Comparison of ENCODE assay signal across 1 cellular context in the genomic region with DNA sequence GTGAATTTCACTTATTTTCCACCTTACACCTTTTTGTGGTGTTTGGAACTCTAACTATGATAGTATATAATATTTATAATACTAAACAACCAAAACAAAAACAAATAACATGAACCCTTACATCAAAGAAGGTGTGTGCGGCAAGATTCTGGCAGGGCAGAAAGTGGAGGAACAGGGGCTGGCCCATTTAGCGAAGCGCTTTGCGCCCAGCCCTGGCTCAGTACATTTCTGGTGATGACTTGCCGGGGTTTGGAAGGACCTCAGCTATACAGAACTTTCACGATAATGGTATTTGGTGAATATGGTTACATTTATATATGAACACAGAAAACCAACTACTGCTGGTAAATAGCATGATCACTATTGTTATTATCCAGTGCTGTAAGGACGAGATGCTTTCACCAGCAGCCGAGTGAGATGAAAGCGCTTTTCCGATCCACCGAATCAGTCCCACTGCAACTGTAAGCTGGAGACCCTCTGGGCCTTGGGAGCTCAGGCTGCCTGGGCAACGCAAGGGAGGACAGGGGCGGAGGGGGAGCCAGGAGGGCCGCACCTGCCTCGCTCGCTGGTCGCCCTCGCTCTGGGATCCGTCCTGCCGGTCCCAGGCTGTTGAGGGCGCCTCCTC.
TF ChIP-seq lines count a peak whose summit lies in the region.

No MANE protein-coding gene starts in this region.

TF ChIP-seq in HepG2, 621 proteins besides CTCF, POLR2A, EP300 and RAD21 (continued from another document):
- TF ChIP-seq SP5 (CRISPR knock-in tag; IDR thresholded peaks at IDR 0.05; ENCODE audit: borderline replicate concordance, low read depth) (no peak), PPARG (CRISPR knock-in tag; conservative IDR thresholded peaks at IDR 0.05) (no peak), ZNF354B (CRISPR knock-in tag; IDR thresholded peaks at IDR 0.05) (no peak), KAT2B (IDR thresholded peaks at IDR 0.05; ENCODE audit: borderline replicate concordance, low read depth, low read length) (no peak), SRSF1 (optimal IDR thresholded peaks at IDR 0.05; ENCODE audit: low read depth, low read length) (no peak), SMYD3 (CRISPR knock-in tag; IDR thresholded peaks at IDR 0.05) (no peak), ZNF232 (CRISPR knock-in tag; IDR thresholded peaks at IDR 0.05; ENCODE audit: borderline replicate concordance) (0 out of 2 replicates have a peak, but pooled peaks have one; percentile 7), SMARCE1 (IDR thresholded peaks at IDR 0.05; ENCODE audit: borderline replicate concordance) (no peak), TCF7 (IDR thresholded peaks at IDR 0.05; ENCODE audit: low read depth) (no peak), FOSL1 (CRISPR knock-in tag; IDR thresholded peaks at IDR 0.05; ENCODE audit: borderline replicate concordance) (no peak), ZNF737 (CRISPR knock-in tag; IDR thresholded peaks at IDR 0.05; ENCODE audit: borderline replicate concordance) (no peak), MEIS1 (CRISPR knock-in tag; IDR thresholded peaks at IDR 0.05; ENCODE audit: borderline replicate concordance) (no peak), KAT8 (CRISPR knock-in tag; IDR thresholded peaks at IDR 0.05) (no peak), MYC (CRISPR knock-in tag; IDR thresholded peaks at IDR 0.05; ENCODE audit: borderline replicate concordance) (0 out of 2 replicates have a peak, but pooled peaks have one; percentile 2), ZNF350 (CRISPR knock-in tag; IDR thresholded peaks at IDR 0.05; ENCODE audit: borderline replicate concordance, low read depth) (no peak)
- TF ChIP-seq, protein P1, sequence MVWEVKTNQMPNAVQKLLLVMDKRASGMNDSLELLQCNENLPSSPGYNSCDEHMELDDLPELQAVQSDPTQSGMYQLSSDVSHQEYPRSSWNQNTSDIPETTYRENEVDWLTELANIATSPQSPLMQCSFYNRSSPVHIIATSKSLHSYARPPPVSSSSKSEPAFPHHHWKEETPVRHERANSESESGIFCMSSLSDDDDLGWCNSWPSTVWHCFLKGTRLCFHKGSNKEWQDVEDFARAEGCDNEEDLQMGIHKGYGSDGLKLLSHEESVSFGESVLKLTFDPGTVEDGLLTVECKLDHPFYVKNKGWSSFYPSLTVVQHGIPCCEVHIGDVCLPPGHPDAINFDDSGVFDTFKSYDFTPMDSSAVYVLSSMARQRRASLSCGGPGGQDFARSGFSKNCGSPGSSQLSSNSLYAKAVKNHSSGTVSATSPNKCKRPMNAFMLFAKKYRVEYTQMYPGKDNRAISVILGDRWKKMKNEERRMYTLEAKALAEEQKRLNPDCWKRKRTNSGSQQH (CRISPR knock-in tag; IDR thresholded peaks at IDR 0.05; ENCODE audit: low read depth), result no peak
- TF ChIP-seq, protein P2, sequence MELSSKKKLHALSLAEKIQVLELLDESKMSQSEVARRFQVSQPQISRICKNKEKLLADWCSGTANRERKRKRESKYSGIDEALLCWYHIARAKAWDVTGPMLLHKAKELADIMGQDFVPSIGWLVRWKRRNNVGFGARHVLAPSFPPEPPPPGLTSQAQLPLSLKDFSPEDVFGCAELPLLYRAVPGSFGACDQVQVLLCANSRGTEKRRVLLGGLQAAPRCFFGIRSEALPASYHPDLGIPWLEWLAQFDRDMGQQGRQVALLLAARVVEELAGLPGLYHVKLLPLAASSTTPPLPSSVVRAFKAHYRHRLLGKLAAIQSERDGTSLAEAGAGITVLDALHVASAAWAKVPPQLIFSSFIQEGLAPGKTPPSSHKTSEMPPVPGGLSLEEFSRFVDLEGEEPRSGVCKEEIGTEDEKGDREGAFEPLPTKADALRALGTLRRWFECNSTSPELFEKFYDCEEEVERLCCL (CRISPR knock-in tag; IDR thresholded peaks at IDR 0.05; ENCODE audit: borderline replicate concordance), result no peak
- TF ChIP-seq, protein P3, sequence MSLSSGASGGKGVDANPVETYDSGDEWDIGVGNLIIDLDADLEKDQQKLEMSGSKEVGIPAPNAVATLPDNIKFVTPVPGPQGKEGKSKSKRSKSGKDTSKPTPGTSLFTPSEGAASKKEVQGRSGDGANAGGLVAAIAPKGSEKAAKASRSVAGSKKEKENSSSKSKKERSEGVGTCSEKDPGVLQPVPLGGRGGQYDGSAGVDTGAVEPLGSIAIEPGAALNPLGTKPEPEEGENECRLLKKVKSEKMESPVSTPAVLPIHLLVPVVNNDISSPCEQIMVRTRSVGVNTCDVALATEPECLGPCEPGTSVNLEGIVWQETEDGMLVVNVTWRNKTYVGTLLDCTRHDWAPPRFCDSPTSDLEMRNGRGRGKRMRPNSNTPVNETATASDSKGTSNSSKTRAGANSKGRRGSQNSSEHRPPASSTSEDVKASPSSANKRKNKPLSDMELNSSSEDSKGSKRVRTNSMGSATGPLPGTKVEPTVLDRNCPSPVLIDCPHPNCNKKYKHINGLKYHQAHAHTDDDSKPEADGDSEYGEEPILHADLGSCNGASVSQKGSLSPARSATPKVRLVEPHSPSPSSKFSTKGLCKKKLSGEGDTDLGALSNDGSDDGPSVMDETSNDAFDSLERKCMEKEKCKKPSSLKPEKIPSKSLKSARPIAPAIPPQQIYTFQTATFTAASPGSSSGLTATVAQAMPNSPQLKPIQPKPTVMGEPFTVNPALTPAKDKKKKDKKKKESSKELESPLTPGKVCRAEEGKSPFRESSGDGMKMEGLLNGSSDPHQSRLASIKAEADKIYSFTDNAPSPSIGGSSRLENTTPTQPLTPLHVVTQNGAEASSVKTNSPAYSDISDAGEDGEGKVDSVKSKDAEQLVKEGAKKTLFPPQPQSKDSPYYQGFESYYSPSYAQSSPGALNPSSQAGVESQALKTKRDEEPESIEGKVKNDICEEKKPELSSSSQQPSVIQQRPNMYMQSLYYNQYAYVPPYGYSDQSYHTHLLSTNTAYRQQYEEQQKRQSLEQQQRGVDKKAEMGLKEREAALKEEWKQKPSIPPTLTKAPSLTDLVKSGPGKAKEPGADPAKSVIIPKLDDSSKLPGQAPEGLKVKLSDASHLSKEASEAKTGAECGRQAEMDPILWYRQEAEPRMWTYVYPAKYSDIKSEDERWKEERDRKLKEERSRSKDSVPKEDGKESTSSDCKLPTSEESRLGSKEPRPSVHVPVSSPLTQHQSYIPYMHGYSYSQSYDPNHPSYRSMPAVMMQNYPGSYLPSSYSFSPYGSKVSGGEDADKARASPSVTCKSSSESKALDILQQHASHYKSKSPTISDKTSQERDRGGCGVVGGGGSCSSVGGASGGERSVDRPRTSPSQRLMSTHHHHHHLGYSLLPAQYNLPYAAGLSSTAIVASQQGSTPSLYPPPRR (CRISPR knock-in tag; IDR thresholded peaks at IDR 0.05; ENCODE audit: borderline replicate concordance), result no peak
